Comparison of ENCODE assay signal across 11 cellular contexts in genomic region chr9:110099236-110099741, GRCh38.
DNase-seq lines count a peak whose midpoint lies in the region; ATAC-seq lines count a peak whose summit lies in the region.
"Had no signal": no experiment of that assay in that cellular context is flagged by ENCODE, and none has a peak within 500 bp of the region (broad histone marks: within the 10 kb centered on the region; RNA-seq: fewer than 3 reads in every experiment).

No MANE protein-coding gene starts in this region.

- DNase-seq in A172 (ENCODE audit: low spot score) (peak; percentile 60), SK-N-MC (ENCODE audit: low read depth, low spot score) (peak; percentile 47), left cardiac atrium (peak; percentile 30), RKO (ENCODE audit: low spot score) (no peak), mucosa of gallbladder (ENCODE audit: low spot score) (no peak), HPDE6-E6E7 (ENCODE audit: extremely low spot score) (no peak)
- DNase-seq: activated T-cell treated with anti-CD3 and anti-CD28 coated beads, Interleukin-2, amount 50 U/mL, for 24 hours; CD4-positive, CD25-positive, alpha-beta regulatory T cell; stimulated activated CD4-positive, alpha-beta T cell treated with anti-CD3 and anti-CD28 coated beads, Interleukin-4, amount 100 ng/mL, for 24 hours had no signal

- no peaks in the 10 kb centered on the region for H3K36me3 ChIP-seq in SK-N-MC (ENCODE audit: insufficient read depth, low read length)

- H3K27ac Mint-ChIP-seq in IgD-negative memory B cell: peak overlapping the region; percentile 51 to 81 (median 53)
- H3K27ac Mint-ChIP-seq: activated T-cell treated with anti-CD3 and anti-CD28 coated beads, Interleukin-2, amount 50 U/mL, for 24 hours had no signal

- H3K27me3 Mint-ChIP-seq in IgD-negative memory B cell: no peaks in the 10 kb centered on the region
- H3K27me3 Mint-ChIP-seq: activated T-cell treated with anti-CD3 and anti-CD28 coated beads, Interleukin-2, amount 50 U/mL, for 24 hours; CD4-positive, CD25-positive, alpha-beta regulatory T cell had no signal

- intact Hi-C loops in left cardiac atrium (cut with DNase I): no loop called here

- H3K36me3 Mint-ChIP-seq in IgD-negative memory B cell: peaks cover 2% of the 10 kb centered on the region

- peak overlapping the region; percentile 12; the same call in 1 of the 2 replicates for H3K4me3 ChIP-seq in SK-N-MC

- peaks cover 59 to 66% (median 63%) of the 10 kb centered on the region in 3 donors for H3K4me1 Mint-ChIP-seq in IgD-negative memory B cell

- H3K27ac ChIP-seq in SK-N-MC: peak overlapping the region; percentile 26; the same call in 1 of the 2 replicates

- H3K9ac ChIP-seq in SK-N-MC (ENCODE audit: insufficient read length): peak overlapping the region; percentile 1

- peak overlapping the region in 1 of 4 donors; percentile 72 for H3K4me3 Mint-ChIP-seq in IgD-negative memory B cell
- H3K4me3 Mint-ChIP-seq: activated T-cell treated with anti-CD3 and anti-CD28 coated beads, Interleukin-2, amount 50 U/mL, for 24 hours; CD4-positive, CD25-positive, alpha-beta regulatory T cell had no signal

- H3K9me3 Mint-ChIP-seq in IgD-negative memory B cell: no peaks in the 10 kb centered on the region
- H3K9me3 Mint-ChIP-seq: activated T-cell treated with anti-CD3 and anti-CD28 coated beads, Interleukin-2, amount 50 U/mL, for 24 hours; CD4-positive, CD25-positive, alpha-beta regulatory T cell had no signal

- H3K9me3 ChIP-seq in SK-N-MC (ENCODE audit: low read depth, low read length): no peaks in the 10 kb centered on the region

- ATAC-seq in left cardiac atrium (peak; percentile 56 to 81), HG03432 (IDR thresholded peaks at IDR 0.05; ENCODE audit: unreplicated experiment) (no peak)

Comparison
In these comparisons a context has a peak if more than half of its experiments do, and no peak if none do; other contexts are left out.
1. DNase-seq: peak in A172 (single experiment), SK-N-MC (single experiment) and left cardiac atrium (single experiment); none in RKO (single experiment), mucosa of gallbladder (single experiment) and HPDE6-E6E7 (single experiment).